In genomic region chr14:105880616-105881015, GRCh38 we compare ENCODE assay signal across 23 cellular contexts.
A peak's percentile ranks its signal among the peaks of the same experiment; 100 is the strongest.
DNase-seq lines count a peak whose midpoint lies in the region; TF ChIP-seq lines count a peak whose summit lies in the region.
"Had no signal": no experiment of that assay in that cellular context is flagged by ENCODE, and none has a peak within 500 bp of the region (broad histone marks: within the 10 kb centered on the region; RNA-seq: fewer than 3 reads in every experiment).

No MANE protein-coding gene starts in this region.

- H3K4me3 Mint-ChIP-seq in activated T-cell treated with anti-CD3 and anti-CD28 coated beads, Interleukin-2, amount 50 U/mL, for 24 hours: peak overlapping the region; percentile 18
- H3K4me3 Mint-ChIP-seq: B cell, neural crest cell had no signal

- H3K27ac Mint-ChIP-seq in activated T-cell treated with anti-CD3 and anti-CD28 coated beads, Interleukin-2, amount 50 U/mL, for 24 hours: no peak overlapping the region
- H3K27ac Mint-ChIP-seq: B cell; stimulated activated naive B cell treated with anti-CD40 and anti-IgM and Interleukin-4, amounts not matched to agents 10 μg/mL and 1 μg/mL and 100 μg/mL, for 72 hours had no signal

- no peaks in the 10 kb centered on the region for H3K9me3 Mint-ChIP-seq in activated T-cell treated with anti-CD3 and anti-CD28 coated beads, Interleukin-2, amount 50 U/mL, for 24 hours
- H3K9me3 Mint-ChIP-seq: stimulated activated naive B cell treated with anti-CD40 and anti-IgM and Interleukin-4, amounts not matched to agents 10 μg/mL and 1 μg/mL and 100 μg/mL, for 72 hours had no signal

- no peak for TF ChIP-seq POLR2A in Peyer's patch (IDR thresholded peaks at IDR 0.05)
- TF ChIP-seq POLR2A in spleen (IDR thresholded peaks at IDR 0.05): no peak

- H3K27ac ChIP-seq in Peyer's patch: no peak overlapping the region
- H3K27ac ChIP-seq in spleen: no peak overlapping the region
- H3K27ac ChIP-seq: A549, colonic mucosa, prostate gland, thyroid gland had no signal

- TF ChIP-seq CTCF in Peyer's patch (IDR thresholded peaks at IDR 0.05) (no peak), spleen (IDR thresholded peaks at IDR 0.05 in 8 of 11, conservative IDR thresholded peaks at IDR 0.05 in 3 of 11) (no peak)

- peak; percentile 29 for DNase-seq in activated T-cell treated with anti-CD3 and anti-CD28 coated beads, Interleukin-2, amount 50 U/mL, for 24 hours
- DNase-seq in activated T-cell treated with anti-CD3 and anti-CD28 coated beads for 4 hours (no peak), Peyer's patch (peak; percentile 1 to 37 (median 17)), islet precursor cell (peak; percentile 27), spleen (peak; percentile 40), NCI-H2107 (lab: John Stamatoyannopoulos, UW) (no peak), NCI-H446 (lab: John Stamatoyannopoulos, UW) (no peak)
- DNase-seq in effector CD8-positive, alpha-beta T cell (lab: John Stamatoyannopoulos, UW): no peak
- DNase-seq: colonic mucosa; DND-41; MM.1S; NCI-H1417 treated with DMSO at 0.1 percent for 48 hours; NCI-H2171 treated with DMSO at 0.1 percent for 48 hours; RPMI8226; small intestine; stimulated activated naive B cell treated with anti-CD40 and anti-IgM and Interleukin-4, amounts not matched to agents 10 μg/mL and 1 μg/mL and 100 μg/mL, for 72 hours; T1000; thyroid gland had no signal

- H3K4me1 ChIP-seq in Peyer's patch (no peaks in the 10 kb centered on the region), spleen (peaks cover 0 to 8% (median 0%) of the 10 kb centered on the region in 6 donors)
- H3K4me1 ChIP-seq: A549, colonic mucosa, prostate gland, thyroid gland had no signal

- H3K4me3 ChIP-seq in Peyer's patch (no peak overlapping the region), spleen (no peak overlapping the region)
- H3K4me3 ChIP-seq: A549, colonic mucosa, K562, prostate gland, thyroid gland had no signal

- H3K4me1 Mint-ChIP-seq in activated T-cell treated with anti-CD3 and anti-CD28 coated beads, Interleukin-2, amount 50 U/mL, for 24 hours (ENCODE audit: low read depth): peaks cover 6% of the 10 kb centered on the region
- H3K4me1 Mint-ChIP-seq: B cell; neural crest cell; stimulated activated naive B cell treated with anti-CD40 and anti-IgM and Interleukin-4, amounts not matched to agents 10 μg/mL and 1 μg/mL and 100 μg/mL, for 72 hours had no signal

- WGBS in spleen, 5 donors: 42 to 59% (median 49%) methylated on average over 7 to 11 of the region's 11 CpGs; no CpG with 5 or more reads in 1 of the 5 donors

- H3K9me3 ChIP-seq in Peyer's patch: no peaks in the 10 kb centered on the region
- no peaks in the 10 kb centered on the region for H3K9me3 ChIP-seq in spleen
- H3K9me3 ChIP-seq: A549, colonic mucosa, prostate gland, thyroid gland had no signal

- H3K27me3 Mint-ChIP-seq in activated T-cell treated with anti-CD3 and anti-CD28 coated beads, Interleukin-2, amount 50 U/mL, for 24 hours: peaks cover 19% of the 10 kb centered on the region
- H3K27me3 Mint-ChIP-seq: B cell; stimulated activated naive B cell treated with anti-CD40 and anti-IgM and Interleukin-4, amounts not matched to agents 10 μg/mL and 1 μg/mL and 100 μg/mL, for 72 hours had no signal

- H3K27me3 ChIP-seq in Peyer's patch (no peaks in the 10 kb centered on the region), spleen (replicated peaks in 1 of 7) (peaks cover 0 to 18% (median 0%) of the 10 kb centered on the region in 7 donors)
- H3K27me3 ChIP-seq: colonic mucosa, thyroid gland had no signal

- intact Hi-C loops in spleen (cut with DNase I; ENCODE audit: low total_unique reads): no loop called here

- H3K36me3 Mint-ChIP-seq in activated T-cell treated with anti-CD3 and anti-CD28 coated beads, Interleukin-2, amount 50 U/mL, for 24 hours (ENCODE audit: low read depth): no peaks in the 10 kb centered on the region
- H3K36me3 Mint-ChIP-seq: stimulated activated naive B cell treated with anti-CD40 and anti-IgM and Interleukin-4, amounts not matched to agents 10 μg/mL and 1 μg/mL and 100 μg/mL, for 72 hours had no signal

- H3K36me3 ChIP-seq in Peyer's patch (no peaks in the 10 kb centered on the region), spleen (no peaks in the 10 kb centered on the region)
- H3K36me3 ChIP-seq: colonic mucosa, prostate gland, thyroid gland had no signal

Comparison
In these comparisons a context has a peak if more than half of its experiments do, and no peak if none do; other contexts are left out.
1. DNase-seq: peak in activated T-cell treated with anti-CD3 and anti-CD28 coated beads, Interleukin-2, amount 50 U/mL, for 24 hours (single experiment), Peyer's patch (3 of 3), islet precursor cell (single experiment) and spleen (single experiment); none in activated T-cell treated with anti-CD3 and anti-CD28 coated beads for 4 hours (single experiment), NCI-H2107 (single experiment), NCI-H446 (0 of 2) and effector CD8-positive, alpha-beta T cell (single experiment).